In genomic region chr9:12813960-12814876, GRCh38 we compare ENCODE assay signal across 1 cellular context.
A peak's percentile ranks its signal among the peaks of the same experiment; 100 is the strongest.
TF ChIP-seq lines count a peak whose summit lies in the region.

No MANE protein-coding gene starts in this region.

TF ChIP-seq in K562, 482 proteins besides CTCF, POLR2A, EP300 and RAD21 (continued from another document and continues in another):
- TF ChIP-seq REST (CRISPR knock-in tag; IDR thresholded peaks at IDR 0.05; ENCODE audit: low read depth) (no peak), ZNF644 (tag; IDR thresholded peaks at IDR 0.05; ENCODE audit: low read depth) (no peak), ZNF324 (CRISPR knock-in tag; IDR thresholded peaks at IDR 0.05) (no peak), NFRKB (IDR thresholded peaks at IDR 0.05; ENCODE audit: low read depth) (no peak), MEIS2 (IDR thresholded peaks at IDR 0.05; ENCODE audit: partially characterized antibody) (peak; percentile 62), CBX3 (IDR thresholded peaks at IDR 0.05; ENCODE audit: borderline replicate concordance in 1 of 2, low read length in 2 of 2) (no peak), ATF3 (IDR thresholded peaks at IDR 0.05) (peak; percentile 85), ATF3 (CRISPR knock-in tag; conservative IDR thresholded peaks at IDR 0.05) (no peak), GTF2A2 (tag; IDR thresholded peaks at IDR 0.05) (no peak), ZFPM2 (CRISPR knock-in tag; IDR thresholded peaks at IDR 0.05) (no peak), E2F5 (CRISPR knock-in tag; IDR thresholded peaks at IDR 0.05) (no peak), BRCA1 (IDR thresholded peaks at IDR 0.05) (no peak), BRCA1 (CRISPR knock-in tag; IDR thresholded peaks at IDR 0.05) (no peak), TBP (optimal IDR thresholded peaks at IDR 0.05; ENCODE audit: low read depth, low read length) (no peak), NR3C1 (CRISPR knock-in tag; IDR thresholded peaks at IDR 0.05) (no peak), CREB1 (IDR thresholded peaks at IDR 0.05) (no peak), CREB1 (CRISPR knock-in tag; IDR thresholded peaks at IDR 0.05) (no peak), ZNF778 (CRISPR knock-in tag; IDR thresholded peaks at IDR 0.05) (no peak), PTBP1 (IDR thresholded peaks at IDR 0.05; ENCODE audit: low read depth, low read length) (no peak), SMARCA4 (IDR thresholded peaks at IDR 0.05) (no peak), ZNF77 (CRISPR knock-in tag; IDR thresholded peaks at IDR 0.05) (no peak), THRB (CRISPR knock-in tag; conservative IDR thresholded peaks at IDR 0.05) (no peak), SRSF3 (IDR thresholded peaks at IDR 0.05; ENCODE audit: insufficient read depth, low read length) (no peak), HINFP (tag; conservative IDR thresholded peaks at IDR 0.05; ENCODE audit: low read depth) (no peak), SP1 (CRISPR knock-in tag; IDR thresholded peaks at IDR 0.05) (no peak), CREB3L1 (IDR thresholded peaks at IDR 0.05; ENCODE audit: borderline replicate concordance, low read depth) (no peak), ZNF316 (IDR thresholded peaks at IDR 0.05) (no peak), HDAC2 (IDR thresholded peaks at IDR 0.05) (no peak), ZBTB49 (CRISPR knock-in tag; IDR thresholded peaks at IDR 0.05; ENCODE audit: borderline replicate concordance) (no peak), NR4A1 (CRISPR knock-in tag; IDR thresholded peaks at IDR 0.05) (no peak), NR4A1 (tag; IDR thresholded peaks at IDR 0.05) (no peak), ELK1 (CRISPR knock-in tag; IDR thresholded peaks at IDR 0.05) (no peak), ELF4 (CRISPR knock-in tag; IDR thresholded peaks at IDR 0.05) (no peak), HDGF (IDR thresholded peaks at IDR 0.05) (no peak), CBX1 (IDR thresholded peaks at IDR 0.05; ENCODE audit: low read depth) (no peak), TRIM24 (IDR thresholded peaks at IDR 0.05) (peak in 1 of 2 experiments; percentile 25; a peak in 1 of 4 replicates), RBM15 (IDR thresholded peaks at IDR 0.05; ENCODE audit: insufficient read depth, low read length) (no peak), TAF9B (IDR thresholded peaks at IDR 0.05; ENCODE audit: partially characterized antibody) (no peak), TEAD1 (CRISPR knock-in tag; IDR thresholded peaks at IDR 0.05) (no peak), ZNF444 (CRISPR knock-in tag; IDR thresholded peaks at IDR 0.05) (no peak), XRCC4 (IDR thresholded peaks at IDR 0.05; ENCODE audit: extremely low read depth, insufficient read depth, insufficient read length) (no peak), ZNF512 (tag; IDR thresholded peaks at IDR 0.05) (no peak), ZBTB5 (IDR thresholded peaks at IDR 0.05) (no peak), THRAP3 (IDR thresholded peaks at IDR 0.05; ENCODE audit: borderline replicate concordance) (no peak), FOS (IDR thresholded peaks at IDR 0.05; ENCODE audit: extremely low read depth, insufficient read length) (no peak), NFATC3 (IDR thresholded peaks at IDR 0.05) (no peak), FOXO4 (CRISPR knock-in tag; IDR thresholded peaks at IDR 0.05) (no peak), TAF7 (tag; IDR thresholded peaks at IDR 0.05) (no peak)
